1 cellular context compared by ENCODE assay signal in the genomic region with DNA sequence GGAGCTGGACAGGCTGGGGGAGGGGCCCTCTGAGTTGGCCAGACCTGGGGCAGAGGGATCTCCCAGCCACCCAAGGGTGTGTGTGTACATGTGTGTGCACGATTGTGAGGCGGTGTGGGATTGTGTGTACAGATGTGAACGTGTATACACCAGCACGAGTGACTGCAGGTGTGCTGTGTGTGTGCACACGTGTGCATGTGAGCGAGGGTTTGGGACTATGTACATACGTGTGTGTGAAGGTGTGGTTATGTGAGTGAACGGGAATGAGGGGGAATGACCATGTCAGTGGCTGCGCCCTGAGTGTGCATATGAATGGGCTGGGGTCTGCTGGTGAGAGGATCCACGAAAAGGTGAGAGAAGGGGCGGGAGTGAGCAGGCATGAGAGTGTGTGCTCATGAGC.
TF ChIP-seq lines count a peak whose summit lies in the region.

No MANE protein-coding gene starts in this region.

TF ChIP-seq in H1, 55 proteins besides CTCF, POLR2A, EP300 and RAD21 (continued from another document):
- TF ChIP-seq, protein P1, sequence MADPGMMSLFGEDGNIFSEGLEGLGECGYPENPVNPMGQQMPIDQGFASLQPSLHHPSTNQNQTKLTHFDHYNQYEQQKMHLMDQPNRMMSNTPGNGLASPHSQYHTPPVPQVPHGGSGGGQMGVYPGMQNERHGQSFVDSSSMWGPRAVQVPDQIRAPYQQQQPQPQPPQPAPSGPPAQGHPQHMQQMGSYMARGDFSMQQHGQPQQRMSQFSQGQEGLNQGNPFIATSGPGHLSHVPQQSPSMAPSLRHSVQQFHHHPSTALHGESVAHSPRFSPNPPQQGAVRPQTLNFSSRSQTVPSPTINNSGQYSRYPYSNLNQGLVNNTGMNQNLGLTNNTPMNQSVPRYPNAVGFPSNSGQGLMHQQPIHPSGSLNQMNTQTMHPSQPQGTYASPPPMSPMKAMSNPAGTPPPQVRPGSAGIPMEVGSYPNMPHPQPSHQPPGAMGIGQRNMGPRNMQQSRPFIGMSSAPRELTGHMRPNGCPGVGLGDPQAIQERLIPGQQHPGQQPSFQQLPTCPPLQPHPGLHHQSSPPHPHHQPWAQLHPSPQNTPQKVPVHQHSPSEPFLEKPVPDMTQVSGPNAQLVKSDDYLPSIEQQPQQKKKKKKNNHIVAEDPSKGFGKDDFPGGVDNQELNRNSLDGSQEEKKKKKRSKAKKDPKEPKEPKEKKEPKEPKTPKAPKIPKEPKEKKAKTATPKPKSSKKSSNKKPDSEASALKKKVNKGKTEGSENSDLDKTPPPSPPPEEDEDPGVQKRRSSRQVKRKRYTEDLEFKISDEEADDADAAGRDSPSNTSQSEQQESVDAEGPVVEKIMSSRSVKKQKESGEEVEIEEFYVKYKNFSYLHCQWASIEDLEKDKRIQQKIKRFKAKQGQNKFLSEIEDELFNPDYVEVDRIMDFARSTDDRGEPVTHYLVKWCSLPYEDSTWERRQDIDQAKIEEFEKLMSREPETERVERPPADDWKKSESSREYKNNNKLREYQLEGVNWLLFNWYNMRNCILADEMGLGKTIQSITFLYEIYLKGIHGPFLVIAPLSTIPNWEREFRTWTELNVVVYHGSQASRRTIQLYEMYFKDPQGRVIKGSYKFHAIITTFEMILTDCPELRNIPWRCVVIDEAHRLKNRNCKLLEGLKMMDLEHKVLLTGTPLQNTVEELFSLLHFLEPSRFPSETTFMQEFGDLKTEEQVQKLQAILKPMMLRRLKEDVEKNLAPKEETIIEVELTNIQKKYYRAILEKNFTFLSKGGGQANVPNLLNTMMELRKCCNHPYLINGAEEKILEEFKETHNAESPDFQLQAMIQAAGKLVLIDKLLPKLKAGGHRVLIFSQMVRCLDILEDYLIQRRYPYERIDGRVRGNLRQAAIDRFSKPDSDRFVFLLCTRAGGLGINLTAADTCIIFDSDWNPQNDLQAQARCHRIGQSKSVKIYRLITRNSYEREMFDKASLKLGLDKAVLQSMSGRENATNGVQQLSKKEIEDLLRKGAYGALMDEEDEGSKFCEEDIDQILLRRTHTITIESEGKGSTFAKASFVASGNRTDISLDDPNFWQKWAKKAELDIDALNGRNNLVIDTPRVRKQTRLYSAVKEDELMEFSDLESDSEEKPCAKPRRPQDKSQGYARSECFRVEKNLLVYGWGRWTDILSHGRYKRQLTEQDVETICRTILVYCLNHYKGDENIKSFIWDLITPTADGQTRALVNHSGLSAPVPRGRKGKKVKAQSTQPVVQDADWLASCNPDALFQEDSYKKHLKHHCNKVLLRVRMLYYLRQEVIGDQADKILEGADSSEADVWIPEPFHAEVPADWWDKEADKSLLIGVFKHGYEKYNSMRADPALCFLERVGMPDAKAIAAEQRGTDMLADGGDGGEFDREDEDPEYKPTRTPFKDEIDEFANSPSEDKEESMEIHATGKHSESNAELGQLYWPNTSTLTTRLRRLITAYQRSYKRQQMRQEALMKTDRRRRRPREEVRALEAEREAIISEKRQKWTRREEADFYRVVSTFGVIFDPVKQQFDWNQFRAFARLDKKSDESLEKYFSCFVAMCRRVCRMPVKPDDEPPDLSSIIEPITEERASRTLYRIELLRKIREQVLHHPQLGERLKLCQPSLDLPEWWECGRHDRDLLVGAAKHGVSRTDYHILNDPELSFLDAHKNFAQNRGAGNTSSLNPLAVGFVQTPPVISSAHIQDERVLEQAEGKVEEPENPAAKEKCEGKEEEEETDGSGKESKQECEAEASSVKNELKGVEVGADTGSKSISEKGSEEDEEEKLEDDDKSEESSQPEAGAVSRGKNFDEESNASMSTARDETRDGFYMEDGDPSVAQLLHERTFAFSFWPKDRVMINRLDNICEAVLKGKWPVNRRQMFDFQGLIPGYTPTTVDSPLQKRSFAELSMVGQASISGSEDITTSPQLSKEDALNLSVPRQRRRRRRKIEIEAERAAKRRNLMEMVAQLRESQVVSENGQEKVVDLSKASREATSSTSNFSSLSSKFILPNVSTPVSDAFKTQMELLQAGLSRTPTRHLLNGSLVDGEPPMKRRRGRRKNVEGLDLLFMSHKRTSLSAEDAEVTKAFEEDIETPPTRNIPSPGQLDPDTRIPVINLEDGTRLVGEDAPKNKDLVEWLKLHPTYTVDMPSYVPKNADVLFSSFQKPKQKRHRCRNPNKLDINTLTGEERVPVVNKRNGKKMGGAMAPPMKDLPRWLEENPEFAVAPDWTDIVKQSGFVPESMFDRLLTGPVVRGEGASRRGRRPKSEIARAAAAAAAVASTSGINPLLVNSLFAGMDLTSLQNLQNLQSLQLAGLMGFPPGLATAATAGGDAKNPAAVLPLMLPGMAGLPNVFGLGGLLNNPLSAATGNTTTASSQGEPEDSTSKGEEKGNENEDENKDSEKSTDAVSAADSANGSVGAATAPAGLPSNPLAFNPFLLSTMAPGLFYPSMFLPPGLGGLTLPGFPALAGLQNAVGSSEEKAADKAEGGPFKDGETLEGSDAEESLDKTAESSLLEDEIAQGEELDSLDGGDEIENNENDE (IDR thresholded peaks at IDR 0.05; ENCODE audit: insufficient replicate concordance, low read length): no peak
- TF ChIP-seq KDM5A (IDR thresholded peaks at IDR 0.05; ENCODE audit: low read length) (no peak), TAF7 (optimal IDR thresholded peaks at IDR 0.05; ENCODE audit: borderline replicate concordance, low read depth, low read length) (no peak)
- TF ChIP-seq, protein P2, sequence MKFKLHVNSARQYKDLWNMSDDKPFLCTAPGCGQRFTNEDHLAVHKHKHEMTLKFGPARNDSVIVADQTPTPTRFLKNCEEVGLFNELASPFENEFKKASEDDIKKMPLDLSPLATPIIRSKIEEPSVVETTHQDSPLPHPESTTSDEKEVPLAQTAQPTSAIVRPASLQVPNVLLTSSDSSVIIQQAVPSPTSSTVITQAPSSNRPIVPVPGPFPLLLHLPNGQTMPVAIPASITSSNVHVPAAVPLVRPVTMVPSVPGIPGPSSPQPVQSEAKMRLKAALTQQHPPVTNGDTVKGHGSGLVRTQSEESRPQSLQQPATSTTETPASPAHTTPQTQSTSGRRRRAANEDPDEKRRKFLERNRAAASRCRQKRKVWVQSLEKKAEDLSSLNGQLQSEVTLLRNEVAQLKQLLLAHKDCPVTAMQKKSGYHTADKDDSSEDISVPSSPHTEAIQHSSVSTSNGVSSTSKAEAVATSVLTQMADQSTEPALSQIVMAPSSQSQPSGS (IDR thresholded peaks at IDR 0.05; ENCODE audit: low read length): no peak
